8 cellular contexts compared by ENCODE assay signal in the genomic region with DNA sequence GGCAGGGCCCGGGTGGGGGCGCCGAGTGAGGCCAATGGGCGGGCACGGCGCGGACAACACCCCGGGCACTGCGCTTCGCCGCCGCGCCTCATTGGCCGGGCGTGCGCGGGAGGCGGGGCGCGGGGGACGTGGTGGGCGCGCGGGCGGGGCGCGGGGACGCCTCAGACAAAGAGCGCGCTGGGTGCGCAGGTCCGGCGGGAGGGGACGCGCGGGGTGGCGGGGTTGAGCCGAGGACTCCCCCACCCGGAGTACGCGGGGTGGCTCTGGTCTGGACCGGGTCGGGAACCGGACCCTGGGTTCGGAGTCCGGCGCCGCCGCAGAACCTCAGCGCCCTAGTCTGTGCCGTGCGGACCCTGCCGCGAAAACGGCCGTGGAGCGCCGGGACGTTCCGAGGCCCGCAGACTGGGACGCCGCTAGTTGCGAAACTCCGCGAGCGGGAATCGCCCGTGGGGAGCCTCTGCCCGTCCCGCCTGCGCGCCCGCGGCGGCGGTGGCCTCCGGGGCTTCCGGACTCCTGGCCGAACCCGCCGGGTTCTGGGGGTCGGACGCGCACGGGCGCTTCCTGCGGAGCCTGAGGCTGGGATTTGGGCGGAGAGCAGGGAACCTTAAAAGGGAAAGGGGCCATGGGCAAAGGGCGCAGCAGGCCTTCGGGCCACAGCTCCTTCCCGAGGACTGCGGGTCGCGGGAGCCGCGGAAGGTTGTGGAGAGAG.
DNase-seq lines count a peak whose midpoint lies in the region; ATAC-seq and TF ChIP-seq lines count a peak whose summit lies in the region.

No MANE protein-coding gene starts in this region.

- peaks cover 39% of the 10 kb centered on the region for H3K4me1 ChIP-seq in DND-41 (ENCODE audit: insufficient read depth, low read length)

- H3K27me3 ChIP-seq in DND-41 (ENCODE audit: insufficient read depth, low read length, poor library complexity), result no peaks in the 10 kb centered on the region

- peaks cover 34% of the 10 kb centered on the region for H4K20me1 ChIP-seq in DND-41 (ENCODE audit: insufficient read depth, low read length)

- H3K4me3 ChIP-seq in DND-41 (ENCODE audit: low read depth in 1 of 2, low read length in 2 of 2), result peak overlapping the region; percentile 75 to 95

- H3K27ac ChIP-seq in DND-41 (ENCODE audit: low read length) (peak overlapping the region; percentile 77), KOPT-K1 (ENCODE audit: low read depth, low read length, poor library complexity, severe bottlenecking) (peak overlapping the region; percentile 74)

- H3K9me3 ChIP-seq in DND-41 (ENCODE audit: insufficient read depth, low read length, severe bottlenecking) (no peaks in the 10 kb centered on the region), KOPT-K1 (ENCODE audit: insufficient read depth, low read length, poor library complexity, severe bottlenecking) (no peaks in the 10 kb centered on the region)

- peak overlapping the region; percentile 92 for H3K4me2 ChIP-seq in DND-41 (ENCODE audit: insufficient read depth, low read length)

- H3K36me3 ChIP-seq in DND-41 (ENCODE audit: insufficient read depth, low read length) (peaks cover 23% of the 10 kb centered on the region), KOPT-K1 (ENCODE audit: insufficient read depth, low read length) (0 out of 2 replicates have a peak, but pooled peaks cover 3% of the 10 kb centered on the region)

- H2AFZ ChIP-seq in DND-41 (ENCODE audit: low read depth, low read length), result peak overlapping the region; percentile 92

- H3K4me1 Mint-ChIP-seq in nephron progenitor cell, result peaks cover 60% of the 10 kb centered on the region

- H3K27ac Mint-ChIP-seq in nephron progenitor cell, result no peak overlapping the region

- H3K27me3 Mint-ChIP-seq in nephron progenitor cell (ENCODE audit: low read depth, poor library complexity), result no peaks in the 10 kb centered on the region

- H3K9me3 Mint-ChIP-seq in nephron progenitor cell, result no peaks in the 10 kb centered on the region

- H3K79me2 ChIP-seq in DND-41 (ENCODE audit: insufficient read depth, low read length), result peaks cover 53% of the 10 kb centered on the region

- peak overlapping the region; percentile 97 for H3K9ac ChIP-seq in DND-41 (ENCODE audit: low read depth, low read length)

- no peak for TF ChIP-seq CTCF in DND-41 (IDR thresholded peaks at IDR 0.05; ENCODE audit: borderline replicate concordance, extremely low read depth, low read length, poor library complexity, severe bottlenecking)
- no peak for TF ChIP-seq CTCF in nephron progenitor cell (IDR thresholded peaks at IDR 0.05)

- H3K36me3 Mint-ChIP-seq in nephron progenitor cell (ENCODE audit: low read depth), result peaks cover 12% of the 10 kb centered on the region

- DNase-seq in DND-41, result peak; percentile 86
- DNase-seq in RPMI8226, result peak; percentile 78
- DNase-seq in activated effector memory CD4-positive, alpha-beta T cell treated with anti-CD3 and anti-CD28 coated beads, Interleukin-2, amount 50 U/mL, for 16 hours, result peak; percentile 91
- DNase-seq in fibroblast of the conjunctiva (ENCODE audit: low read depth), result peak; percentile 42
- peak; percentile 93 for DNase-seq in nephron progenitor cell
- DNase-seq in stimulated activated naive CD4-positive, alpha-beta T cell treated with Interleukin-2 at 50 U/mL for 16 hours (lab: John Stamatoyannopoulos, UW), result peak; percentile 70

- peak; percentile 79 for ATAC-seq in DND-41 (ENCODE audit: insufficient read depth, low read depth)
- peak; percentile 88 for ATAC-seq in GM21825 (IDR thresholded peaks at IDR 0.05; ENCODE audit: unreplicated experiment)

- peak overlapping the region; percentile 93 for H3K4me3 Mint-ChIP-seq in nephron progenitor cell

Comparison
In these comparisons a context has a peak if more than half of its experiments do, and no peak if none do; other contexts are left out.
1. Peak in every context shown above with its lines: DNase-seq, ATAC-seq, H3K4me3 ChIP-seq and H3K27ac ChIP-seq.
2. DNase-seq: peak in every context shown above with its lines; median percentile 93 in nephron progenitor cell; 91 in activated effector memory CD4-positive, alpha-beta T cell treated with anti-CD3 and anti-CD28 coated beads, Interleukin-2, amount 50 U/mL, for 16 hours; 86 in DND-41; 78 in RPMI8226; 70 in stimulated activated naive CD4-positive, alpha-beta T cell treated with Interleukin-2 at 50 U/mL for 16 hours; 42 in fibroblast of the conjunctiva.